ENCODE assay signal across 8 cellular contexts in genomic region chr9:127980056-127980705, GRCh38. TPM values are rescaled to one million over a fixed set of nuclear protein-coding genes. Genes with fewer than 3 reads are reported as not detected.
DNase-seq lines count a peak whose midpoint lies in the region; ATAC-seq and TF ChIP-seq lines count a peak whose summit lies in the region.

No MANE protein-coding gene starts in this region.

- peaks cover 21% of the 10 kb centered on the region for H3K4me1 ChIP-seq in ES-I3 (ENCODE audit: insufficient read depth, low read length)
- peaks cover 52 to 60% (median 57%) of the 10 kb centered on the region in 4 donors for H3K4me1 ChIP-seq in esophagus muscularis mucosa
- H3K4me1 ChIP-seq in neuron (ENCODE audit: insufficient read depth, low read length), result peaks cover 35% of the 10 kb centered on the region

- intact Hi-C loops in esophagus muscularis mucosa (cut with DNase I), result loop anchor here (5.0 to 10.0 kb wide), 2 partner anchors 38 to 55 kb away; no protein-coding TSS in a partner anchor

- no peak overlapping the region for H2AFZ ChIP-seq in neuron (ENCODE audit: low read depth, low read length)

- TF ChIP-seq EP300 in esophagus muscularis mucosa (IDR thresholded peaks at IDR 0.05), result no peak

- TF ChIP-seq CTCF in esophagus muscularis mucosa (IDR thresholded peaks at IDR 0.05) (no peak), GM10248 (IDR thresholded peaks at IDR 0.05; ENCODE audit: control extremely low read depth, extremely low read depth, low read depth, missing control alignments) (no peak)

- no peak for TF ChIP-seq POLR2A in esophagus muscularis mucosa (IDR thresholded peaks at IDR 0.05; ENCODE audit: low read depth)

- peak; percentile 18 for ATAC-seq in GM21576 (IDR thresholded peaks at IDR 0.05; ENCODE audit: unreplicated experiment)

- H3K9ac ChIP-seq in ES-I3 (ENCODE audit: low read depth, low read length), result peak overlapping the region; percentile 91

- CTCF ChIA-PET in GM10248 (lab: Yijun Ruan, JAX), result interaction anchor here (1.2 to 3.9 kb wide), 6 partner anchors 10 to 55 kb away, joined by 3 to 34 read pairs (median 3); no protein-coding TSS in a partner anchor

- H3K4me3 ChIP-seq in esophagus muscularis mucosa (peak overlapping the region; percentile 81 to 97 (median 89)), neuron (ENCODE audit: low read length) (peak overlapping the region; percentile 64)

- 0% methylated on average over 17 of the region's 62 CpGs for WGBS in esophagus muscularis mucosa

- no peaks in the 10 kb centered on the region for H3K27me3 ChIP-seq in esophagus muscularis mucosa
- no peaks in the 10 kb centered on the region for H3K27me3 ChIP-seq in neuron (ENCODE audit: insufficient read depth, low read length)

- H3K36me3 ChIP-seq in ES-I3 (ENCODE audit: insufficient read depth, low read length) (no peaks in the 10 kb centered on the region), esophagus muscularis mucosa (no peaks in the 10 kb centered on the region), neuron (ENCODE audit: insufficient read depth, low read length) (no peaks in the 10 kb centered on the region)

- H3K27ac ChIP-seq in esophagus muscularis mucosa (replicated peaks in 1 of 4), result peak overlapping the region; percentile 91 to 97 (median 96)

- in situ Hi-C loops in KBM-7 (cut with MboI; ENCODE audit: low pct_unique_long_range_greater_than_20kb, low sequenced_read_pairs), result no loop called here

- peak; percentile 30 for DNase-seq in KBM-7
- peak; percentile 77 for DNase-seq in activated CD8-positive, alpha-beta memory T cell treated with anti-CD3 and anti-CD28 coated beads, Interleukin-2, amount 50 U/mL, for 48 hours
- DNase-seq in esophagus muscularis mucosa (ENCODE audit: extremely low spot score), result no peak
- no peak for DNase-seq in GM10248 (ENCODE audit: extremely low spot score)
- DNase-seq in NCI-H1694 (lab: John Stamatoyannopoulos, UW), result no peak

- POLR2A ChIA-PET in GM10248 (lab: Yijun Ruan, JAX), result interaction anchor here (1.5 to 3.2 kb wide), 2 partner anchors 8 to 10 kb away, joined by 6 to 14 read pairs; no protein-coding TSS in a partner anchor

- no peaks in the 10 kb centered on the region for H3K9me3 ChIP-seq in ES-I3 (ENCODE audit: control insufficient read depth, insufficient read depth, low read length)
- no peaks in the 10 kb centered on the region for H3K9me3 ChIP-seq in esophagus muscularis mucosa
- no peaks in the 10 kb centered on the region for H3K9me3 ChIP-seq in neuron (ENCODE audit: low read length)

RNA-seq across cellular contexts. Expression of gene EEIG1, which starts 0.6 kb away (rescaled TPM):
- 10 to 100 TPM; 12.4 to 29.5 (median 20.0) TPM for total RNA-seq in esophagus muscularis mucosa

RNA-seq across cellular contexts. Expression of gene DPM2, which starts 42.5 kb away (rescaled TPM):
- total RNA-seq in esophagus muscularis mucosa, result 10 to 100 TPM in 1 of 4 donors, 1 to 10 TPM in 3; 6.6 to 13.3 (median 8.5) TPM

RNA-seq across cellular contexts. Expression of gene PIP5KL1, which starts 49.6 kb away (rescaled TPM):
- 1 to 10 TPM; 1.3 to 2.8 (median 2.2) TPM for total RNA-seq in esophagus muscularis mucosa

Comparison
In these comparisons a context has a peak if more than half of its experiments do, and no peak if none do; other contexts are left out.
1. DNase-seq: peak in KBM-7 (single experiment) and activated CD8-positive, alpha-beta memory T cell treated with anti-CD3 and anti-CD28 coated beads, Interleukin-2, amount 50 U/mL, for 48 hours (single experiment); none in esophagus muscularis mucosa (single experiment), GM10248 (single experiment) and NCI-H1694 (single experiment).